7 cellular contexts compared by ENCODE assay signal in the genomic region with DNA sequence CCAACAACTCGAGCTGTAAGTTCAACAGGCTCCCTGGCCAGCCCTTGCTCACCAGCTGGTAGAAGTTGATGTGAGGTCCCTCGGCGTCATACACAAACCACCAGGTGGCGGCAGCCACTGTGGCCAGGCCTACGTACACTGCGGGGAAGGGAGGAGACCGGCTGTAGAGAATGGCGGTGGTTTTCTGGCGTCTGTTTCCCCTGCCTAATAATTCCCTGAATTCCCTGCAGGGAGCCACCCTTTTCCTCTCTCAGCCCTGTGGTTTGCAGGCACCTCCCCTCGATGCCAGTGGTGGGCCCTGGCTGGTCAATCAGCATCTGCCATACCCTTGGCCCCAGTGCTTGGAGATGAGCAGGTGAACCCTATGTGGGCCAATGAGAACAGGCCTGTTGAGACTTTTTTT. TPM values are rescaled to one million over a fixed set of nuclear protein-coding genes. Genes with fewer than 3 reads are reported as not detected.
DNase-seq lines count a peak whose midpoint lies in the region; ATAC-seq and TF ChIP-seq lines count a peak whose summit lies in the region.

No MANE protein-coding gene starts in this region.

- no peaks in the 10 kb centered on the region for H3K9me3 ChIP-seq in neutrophil

- H3K4me1 ChIP-seq in neutrophil (ENCODE audit: control insufficient read depth in 1 of 2, insufficient read depth in 1 of 2, low read depth in 1 of 2, low read length in 1 of 2): no peaks in the 10 kb centered on the region

- H3K4me3 ChIP-seq in fibroblast of the aortic adventitia (ENCODE audit: low read depth, low read length): no peak overlapping the region
- H3K4me3 ChIP-seq in neutrophil (ENCODE audit: low read depth in 1 of 2, low read length in 1 of 2): no peak overlapping the region

- DNase-seq in GM10248 (ENCODE audit: extremely low spot score): peak; percentile 68
- peak; percentile 14 for DNase-seq in LoVo (ENCODE audit: low spot score)
- peak; percentile 83 for DNase-seq in UCSD-AML1 (lab: John Stamatoyannopoulos, UW; ENCODE audit: unreplicated experiment)
- peak; percentile 42 for DNase-seq in fibroblast of the aortic adventitia (ENCODE audit: low read depth)
- no peak for DNase-seq in dedifferentiated amniotic fluid mesenchymal stem cell (ENCODE audit: extremely low spot score)

- H3K27me3 ChIP-seq in neutrophil: no peaks in the 10 kb centered on the region

- no peak for ATAC-seq in HG03342 (IDR thresholded peaks at IDR 0.05; ENCODE audit: unreplicated experiment)

- peak overlapping the region; percentile 38 for H3K27ac ChIP-seq in neutrophil

- peaks cover 98% of the 10 kb centered on the region for H3K36me3 ChIP-seq in neutrophil

- POLR2A ChIA-PET in GM10248 (lab: Yijun Ruan, JAX): no interaction called here

- CTCF ChIA-PET in GM10248 (lab: Yijun Ruan, JAX): interaction anchor here (0.6 to 2.4 kb wide), 14 partner anchors 11 to 477 kb away, joined by 3 to 13 read pairs (median 4); no protein-coding TSS in a partner anchor

- peak; percentile 61 for TF ChIP-seq CTCF in GM10248 (IDR thresholded peaks at IDR 0.05; ENCODE audit: control extremely low read depth, extremely low read depth, low read depth, missing control alignments)
- peak; percentile 49 for TF ChIP-seq CTCF in fibroblast of the aortic adventitia (IDR thresholded peaks at IDR 0.05; ENCODE audit: insufficient read depth, low read length)
- peak; percentile 19 for TF ChIP-seq CTCF in neutrophil (IDR thresholded peaks at IDR 0.05)

RNA-seq across cellular contexts. Expression of gene P2RX1, which starts 18.9 kb away (rescaled TPM):
- not detected in 2 replicates for total RNA-seq in fibroblast of the aortic adventitia (ENCODE audit: low replicate concordance)

RNA-seq across cellular contexts. Expression of gene ATP2A3, which starts 29.1 kb away (rescaled TPM):
- 2.0 and 2.3 TPM in 2 replicates for total RNA-seq in fibroblast of the aortic adventitia (ENCODE audit: low replicate concordance)

RNA-seq across cellular contexts. Expression of gene CAMKK1, which starts 42.3 kb away (rescaled TPM):
- 8.3 and 17.7 TPM in 2 replicates for total RNA-seq in fibroblast of the aortic adventitia (ENCODE audit: low replicate concordance)
